ENCODE assay signal across 3 cellular contexts in genomic region chr10:52332815-52333214, GRCh38.
A peak's percentile ranks its signal among the peaks of the same experiment; 100 is the strongest.
TF ChIP-seq lines count a peak whose summit lies in the region.

No MANE protein-coding gene starts in this region.

TF ChIP-seq in HepG2, 621 proteins besides CTCF, POLR2A, EP300 and RAD21:
- TF ChIP-seq TSC22D2 (CRISPR knock-in tag; IDR thresholded peaks at IDR 0.05; ENCODE audit: borderline replicate concordance) (no peak), ZFP36L1 (CRISPR knock-in tag; IDR thresholded peaks at IDR 0.05) (no peak), TBL1XR1 (IDR thresholded peaks at IDR 0.05; ENCODE audit: borderline replicate concordance, low read length, partially characterized antibody) (no peak), NR2F6 (IDR thresholded peaks at IDR 0.05) (no peak), NR2F6 (CRISPR knock-in tag; IDR thresholded peaks at IDR 0.05) (no peak), CREB1 (IDR thresholded peaks at IDR 0.05) (no peak), CREB1 (CRISPR knock-in tag; IDR thresholded peaks at IDR 0.05) (peak; percentile 17; the same call in 1 of the 2 replicates), ZNF136 (CRISPR knock-in tag; IDR thresholded peaks at IDR 0.05; ENCODE audit: low read depth) (no peak), ZNF629 (CRISPR knock-in tag; conservative IDR thresholded peaks at IDR 0.05) (no peak), ZNF577 (CRISPR knock-in tag; IDR thresholded peaks at IDR 0.05; ENCODE audit: borderline replicate concordance, low read depth) (no peak), FOXP1 (IDR thresholded peaks at IDR 0.05) (no peak), FOXP1 (CRISPR knock-in tag; IDR thresholded peaks at IDR 0.05) (peak; percentile 25; the same call in 1 of the 2 replicates)
- TF ChIP-seq, protein P1, sequence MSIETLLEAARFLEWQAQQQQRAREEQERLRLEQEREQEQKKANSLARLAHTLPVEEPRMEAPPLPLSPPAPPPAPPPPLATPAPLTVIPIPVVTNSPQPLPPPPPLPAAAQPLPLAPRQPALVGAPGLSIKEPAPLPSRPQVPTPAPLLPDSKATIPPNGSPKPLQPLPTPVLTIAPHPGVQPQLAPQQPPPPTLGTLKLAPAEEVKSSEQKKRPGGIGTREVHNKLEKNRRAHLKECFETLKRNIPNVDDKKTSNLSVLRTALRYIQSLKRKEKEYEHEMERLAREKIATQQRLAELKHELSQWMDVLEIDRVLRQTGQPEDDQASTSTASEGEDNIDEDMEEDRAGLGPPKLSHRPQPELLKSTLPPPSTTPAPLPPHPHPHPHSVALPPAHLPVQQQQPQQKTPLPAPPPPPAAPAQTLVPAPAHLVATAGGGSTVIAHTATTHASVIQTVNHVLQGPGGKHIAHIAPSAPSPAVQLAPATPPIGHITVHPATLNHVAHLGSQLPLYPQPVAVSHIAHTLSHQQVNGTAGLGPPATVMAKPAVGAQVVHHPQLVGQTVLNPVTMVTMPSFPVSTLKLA (IDR thresholded peaks at IDR 0.05), result no peak

TF ChIP-seq in IMR-90, 13 proteins besides CTCF, POLR2A, EP300 and RAD21:
- TF ChIP-seq MAZ (IDR thresholded peaks at IDR 0.05; ENCODE audit: borderline replicate concordance, low read depth, low read length) (no peak), ELK1 (IDR thresholded peaks at IDR 0.05; ENCODE audit: borderline replicate concordance, low read depth, low read length) (no peak), MAFK (IDR thresholded peaks at IDR 0.05; ENCODE audit: low read depth, low read length) (no peak)

TF ChIP-seq in endothelial cell of umbilical vein, 7 proteins besides CTCF, POLR2A, EP300 and RAD21:
- TF ChIP-seq MAX (IDR thresholded peaks at IDR 0.05; ENCODE audit: insufficient read depth, insufficient read length) (no peak), POLR2AphosphoS5 (IDR thresholded peaks at IDR 0.05; ENCODE audit: insufficient read depth, low read depth, low read length) (no peak), FOS (IDR thresholded peaks at IDR 0.05; ENCODE audit: borderline replicate concordance, insufficient read depth, low read length) (no peak), EZH2 (IDR thresholded peaks at IDR 0.05; ENCODE audit: borderline replicate concordance, low read depth, low read length, severe bottlenecking) (no peak), MYC (IDR thresholded peaks at IDR 0.05; ENCODE audit: low read depth, low read length) (no peak), JUN (IDR thresholded peaks at IDR 0.05; ENCODE audit: borderline replicate concordance, insufficient read depth, insufficient read length, low read depth) (no peak)
